Comparison of ENCODE assay signal across 9 cellular contexts in genomic region chr22:19522881-19523239, GRCh38. TPM values are rescaled to one million over a fixed set of nuclear protein-coding genes. Genes with fewer than 3 reads are reported as not detected.
DNase-seq lines count a peak whose midpoint lies in the region; ATAC-seq and TF ChIP-seq lines count a peak whose summit lies in the region.
"Had no signal": no experiment of that assay in that cellular context is flagged by ENCODE, and none has a peak within 500 bp of the region (broad histone marks: within the 10 kb centered on the region; RNA-seq: fewer than 3 reads in every experiment).

No MANE protein-coding gene starts in this region.

- H3K9me3 Mint-ChIP-seq in WTC11, result no peaks in the 10 kb centered on the region

- in situ Hi-C loops in gastrocnemius medialis (cut with MboI; ENCODE audit: low sequenced_read_pairs in 4 of 4), result loop anchor here in 1 of 4 donors (25.0 kb wide), 1 partner anchor 536 kb away; no protein-coding TSS in a partner anchor

- POLR2A ChIA-PET in WTC11 (lab: Charles Lee), result interaction anchor here (0.7 to 1.3 kb wide), 2 partner anchors 20 to 387 kb away, joined by 3 to 5 read pairs; no protein-coding TSS in a partner anchor

- H3K27ac Mint-ChIP-seq in WTC11, result no peak overlapping the region

- no peak for TF ChIP-seq POLR2A in gastrocnemius medialis (IDR thresholded peaks at IDR 0.05)

- H3K4me1 Mint-ChIP-seq in WTC11, result peaks cover 11% of the 10 kb centered on the region

- no peak for ATAC-seq in WTC11
- no peak for ATAC-seq in gastrocnemius medialis
- no peak for ATAC-seq in HG02642 (IDR thresholded peaks at IDR 0.05; ENCODE audit: poor library complexity, unreplicated experiment)

- H3K9me3 ChIP-seq in right atrium auricular region (no peaks in the 10 kb centered on the region), gastrocnemius medialis (no peaks in the 10 kb centered on the region)

- H3K36me3 Mint-ChIP-seq in WTC11, result no peaks in the 10 kb centered on the region

- CTCF ChIA-PET in WTC11 (lab: Charles Lee), result interaction anchor here (0.7 to 5.0 kb wide), 7 partner anchors 27 to 208 kb away, joined by 3 to 49 read pairs (median 7); no protein-coding TSS in a partner anchor

- H3K27ac ChIP-seq in right atrium auricular region (peak overlapping the region; percentile 76 to 78), gastrocnemius medialis (peak overlapping the region; percentile 61 to 82 (median 78))
- H3K27ac ChIP-seq: 22Rv1 had no signal

- H3K27me3 Mint-ChIP-seq in WTC11 (ENCODE audit: low read depth), result peaks cover 52% of the 10 kb centered on the region

- DNase-seq in DMS53 (lab: John Stamatoyannopoulos, UW) (peak; percentile 32), DMS53 treated with DMSO at 0.1 percent for 48 hours (lab: John Stamatoyannopoulos, UW; ENCODE audit: unreplicated experiment) (no peak), WTC11 (ENCODE audit: low spot score) (no peak), right atrium auricular region (ENCODE audit: low spot score) (no peak), gastrocnemius medialis (no peak), NCI-H510A treated with DMSO at 0.1 percent for 48 hours (lab: John Stamatoyannopoulos, UW) (no peak)
- DNase-seq in stimulated activated CD8-positive, alpha-beta memory T cell treated with anti-CD3 and anti-CD28 coated beads, Interleukin-4, amount 100 ng/mL, for 48 hours, result no peak

- H3K4me3 ChIP-seq in right atrium auricular region, result peak overlapping the region; percentile 39 to 51
- H3K4me3 ChIP-seq in gastrocnemius medialis, result peak overlapping the region; percentile 49 to 57 (median 52)

- H3K4me1 ChIP-seq in right atrium auricular region (peaks cover 0 to 34% of the 10 kb centered on the region in 2 donors), gastrocnemius medialis (peaks cover 0 to 8% of the 10 kb centered on the region in 2 donors)

- peak overlapping the region; percentile 76 for H3K4me3 Mint-ChIP-seq in WTC11

- intact Hi-C loops in gastrocnemius medialis (cut with DNase I; ENCODE audit: low total_unique reads), result loop anchor here (5.0 kb wide), 1 partner anchor 54 kb away; no protein-coding TSS in a partner anchor

- H3K36me3 ChIP-seq in right atrium auricular region, result no peaks in the 10 kb centered on the region
- no peaks in the 10 kb centered on the region for H3K36me3 ChIP-seq in gastrocnemius medialis

- TF ChIP-seq CTCF in WTC11 (IDR thresholded peaks at IDR 0.05), result no peak
- TF ChIP-seq CTCF in right atrium auricular region (IDR thresholded peaks at IDR 0.05), result no peak
- no peak for TF ChIP-seq CTCF in gastrocnemius medialis (IDR thresholded peaks at IDR 0.05 in 4 of 5, conservative IDR thresholded peaks at IDR 0.05 in 1 of 5)

- H3K27me3 ChIP-seq in right atrium auricular region (peaks cover 0 to 9% of the 10 kb centered on the region in 2 donors), gastrocnemius medialis (peaks cover 18 to 26% (median 24%) of the 10 kb centered on the region in 3 donors)

TF ChIP-seq in WTC11, 78 proteins besides CTCF, POLR2A, EP300 and RAD21:
- TF ChIP-seq TEAD4 (CRISPR knock-in tag; IDR thresholded peaks at IDR 0.05), result no peak
- no peak for TF ChIP-seq FOXP1 (CRISPR knock-in tag; IDR thresholded peaks at IDR 0.05; ENCODE audit: borderline replicate concordance)
- no peak for TF ChIP-seq TEAD1 (CRISPR knock-in tag; IDR thresholded peaks at IDR 0.05)
- no peak for TF ChIP-seq RORB (CRISPR knock-in tag; IDR thresholded peaks at IDR 0.05)
- no peak for TF ChIP-seq MXD4 (CRISPR knock-in tag; IDR thresholded peaks at IDR 0.05; ENCODE audit: borderline replicate concordance)
- no peak for TF ChIP-seq EMX1 (CRISPR knock-in tag; IDR thresholded peaks at IDR 0.05)
TF ChIP-seq in WTC11: peak in this region for 0.

RNA-seq across cellular contexts. Expression of gene CLDN5, which starts 1.4 kb away (rescaled TPM):
- total RNA-seq in WTC11 (2021) (1.0 to 1.9 TPM (median 1.5 TPM) in 3 replicates), right atrium auricular region (10 to 100 TPM; 16.7 to 44.3 TPM), gastrocnemius medialis (100 to 1,000 TPM in 2 of 4 donors, 10 to 100 TPM in 2; 40.4 to 108 (median 89.6) TPM)

RNA-seq across cellular contexts. Expression of gene CDC45, which starts 43.1 kb away (rescaled TPM):
- total RNA-seq in WTC11 (2021) (34.4 to 38.1 TPM (median 35.0 TPM) in 3 replicates), right atrium auricular region (1 to 10 TPM in 1 of 2 donors, not detected in 1; 3.3 TPM), gastrocnemius medialis (under 1 TPM in 1 of 4 donors, not detected in 3; 0.27 TPM)

RNA-seq across cellular contexts. Expression of gene UFD1, which starts 43.9 kb away (rescaled TPM):
- total RNA-seq in WTC11 (2021), result 49.6 to 57.9 TPM (median 49.9 TPM) in 3 replicates
- total RNA-seq in right atrium auricular region, result 10 to 100 TPM; 22.7 to 33.8 TPM
- total RNA-seq in gastrocnemius medialis, result 100 to 1,000 TPM; 106 to 199 (median 165) TPM
